Comparison of ENCODE assay signal across 1 cellular context in genomic region chr19:48568345-48568886, GRCh38.
TF ChIP-seq lines count a peak whose summit lies in the region.

No MANE protein-coding gene starts in this region.

TF ChIP-seq in endothelial cell of umbilical vein, 7 proteins besides CTCF, POLR2A, EP300 and RAD21:
- TF ChIP-seq POLR2AphosphoS5 (IDR thresholded peaks at IDR 0.05; ENCODE audit: insufficient read depth, low read depth, low read length) (no peak), MYC (IDR thresholded peaks at IDR 0.05; ENCODE audit: low read depth, low read length) (no peak), JUN (IDR thresholded peaks at IDR 0.05; ENCODE audit: borderline replicate concordance, insufficient read depth, insufficient read length, low read depth) (peak; percentile 77), GATA2 (IDR thresholded peaks at IDR 0.05; ENCODE audit: insufficient read depth, insufficient read length, low read depth, low read length) (no peak), FOS (IDR thresholded peaks at IDR 0.05; ENCODE audit: borderline replicate concordance, insufficient read depth, low read length) (peak; percentile 90), EZH2 (IDR thresholded peaks at IDR 0.05; ENCODE audit: borderline replicate concordance, low read depth, low read length, severe bottlenecking) (no peak)
- TF ChIP-seq, protein P1, sequence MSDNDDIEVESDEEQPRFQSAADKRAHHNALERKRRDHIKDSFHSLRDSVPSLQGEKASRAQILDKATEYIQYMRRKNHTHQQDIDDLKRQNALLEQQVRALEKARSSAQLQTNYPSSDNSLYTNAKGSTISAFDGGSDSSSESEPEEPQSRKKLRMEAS (IDR thresholded peaks at IDR 0.05; ENCODE audit: insufficient read depth, insufficient read length), result no peak
